In genomic region chr16:401468-402348, GRCh38 we compare ENCODE assay signal across 8 cellular contexts. TPM values are rescaled to one million over a fixed set of nuclear protein-coding genes. Genes with fewer than 3 reads are reported as not detected.
DNase-seq lines count a peak whose midpoint lies in the region; ATAC-seq and TF ChIP-seq lines count a peak whose summit lies in the region.

Gene DECR2, plus strand, starts transcription at chr16:401885. Its CDS starts 79 bp downstream, at chr16:401964.

- no peaks in the 10 kb centered on the region for H3K9me3 ChIP-seq in CD4-positive, alpha-beta T cell (ENCODE audit: control insufficient read depth, low read length)
- H3K9me3 ChIP-seq in NT2/D1 (ENCODE audit: insufficient read depth, low read length) (no peaks in the 10 kb centered on the region), mononuclear cell (ENCODE audit: low read depth, low read length) (no peaks in the 10 kb centered on the region)

- H3K4me1 ChIP-seq in NT2/D1 (ENCODE audit: insufficient read depth, insufficient read length) (peaks cover 27% of the 10 kb centered on the region), mononuclear cell (ENCODE audit: insufficient read depth, low read length) (peaks cover 22% of the 10 kb centered on the region)

- POLR2A ChIA-PET in CD4-positive, alpha-beta T cell (lab: Charles Lee), result interaction anchor here (0.6 to 3.3 kb wide), 17 partner anchors 10 to 400 kb away, joined by 3 to 35 read pairs (median 4); partner anchors contain the start of genes AXIN1, METTL26, MRPL28 and PGAP6

- peak within 1 kb of the TSS; percentile 97 for H3K27ac Mint-ChIP-seq in CD4-positive, alpha-beta T cell

- H3K27me3 Mint-ChIP-seq in CD4-positive, alpha-beta T cell, result no peaks in the 10 kb centered on the region

- peak; percentile 68 for TF ChIP-seq CTCF in CD4-positive, alpha-beta T cell (IDR thresholded peaks at IDR 0.05)

- peak within 1 kb of the TSS; percentile 93 for H3K9ac ChIP-seq in NT2/D1 (ENCODE audit: insufficient read length, low read depth)

- peaks cover 41% of the 10 kb centered on the region for H3K36me3 ChIP-seq in NT2/D1 (ENCODE audit: insufficient read depth, insufficient read length, low read length)

- peak; percentile 94 to 100 (median 99) for DNase-seq in CD4-positive, alpha-beta T cell
- DNase-seq in HPDE6-E6E7 (ENCODE audit: extremely low spot score) (peak; percentile 66), NT2/D1 (ENCODE audit: low read depth, low spot score) (peak; percentile 85), activated T-cell treated with anti-CD3 and anti-CD28 coated beads for 1 hour (ENCODE audit: low read depth) (peak; percentile 100), epidermal melanocyte (ENCODE audit: insufficient read length, low spot score) (peak; percentile 92)
- peak; percentile 99 to 100 for DNase-seq in stimulated activated CD8-positive, alpha-beta memory T cell treated with anti-CD3 and anti-CD28 coated beads, Interleukin-2, amount 100 ng/mL, for 48 hours (ENCODE audit: low read depth in 2 of 2)

- H3K36me3 Mint-ChIP-seq in CD4-positive, alpha-beta T cell (ENCODE audit: low read depth), result peaks cover 5% of the 10 kb centered on the region

- CTCF ChIA-PET in CD4-positive, alpha-beta T cell (lab: Charles Lee), result interaction anchor here (0.8 to 3.7 kb wide), 7 partner anchors 10 to 126 kb away, joined by 3 to 22 read pairs (median 3); partner anchors contain the start of genes CAPN15, MRPL28 and RAB11FIP3

- peak; percentile 84 for ATAC-seq in CD4-positive, alpha-beta T cell (ENCODE audit: poor library complexity)
- peak; percentile 68 for ATAC-seq in GM19372 (IDR thresholded peaks at IDR 0.05; ENCODE audit: low read depth, unreplicated experiment)

- peak within 1 kb of the TSS; percentile 80 for H3K4me3 ChIP-seq in NT2/D1 (ENCODE audit: insufficient read length, low read depth)
- H3K4me3 ChIP-seq in mononuclear cell (ENCODE audit: low read length), result peak within 1 kb of the TSS; percentile 83

- H3K27ac ChIP-seq in CD4-positive, alpha-beta T cell (ENCODE audit: low read depth, low read length), result peak within 1 kb of the TSS; percentile 67

- no peaks in the 10 kb centered on the region for H3K27me3 ChIP-seq in CD4-positive, alpha-beta T cell (ENCODE audit: control insufficient read depth, insufficient read depth, low read length)
- H3K27me3 ChIP-seq in NT2/D1 (ENCODE audit: insufficient read depth, insufficient read length), result no peaks in the 10 kb centered on the region
- H3K27me3 ChIP-seq in mononuclear cell (ENCODE audit: insufficient read depth, low read length), result no peaks in the 10 kb centered on the region

- peaks cover 18% of the 10 kb centered on the region for H3K4me1 Mint-ChIP-seq in CD4-positive, alpha-beta T cell (ENCODE audit: low read depth)

- H3K9me3 Mint-ChIP-seq in CD4-positive, alpha-beta T cell, result no peaks in the 10 kb centered on the region

- intact Hi-C loops in CD4-positive, alpha-beta T cell (cut with DNase I, micrococcal nuclease), result loop anchor here (1.0 to 10.0 kb wide), 7 partner anchors 18 to 1383 kb away; partner anchors contain the start of genes AXIN1 (in 2 of the 2), MRPL28 (in 1 of the 2), NUBP2 (in 1 of the 2) and RAB11FIP3 (in 1 of the 2)

- peak within 1 kb of the TSS; percentile 98 for H3K4me3 Mint-ChIP-seq in CD4-positive, alpha-beta T cell

RNA-seq across cellular contexts. Expression of gene DECR2, which starts in this region (rescaled TPM):
- total RNA-seq in CD4-positive, alpha-beta T cell, result 1 to 10 TPM; 5.7 to 7.0 TPM
- 2.9 TPM for total RNA-seq in mononuclear cell

Comparison
In these comparisons a context has a peak if more than half of its experiments do, and no peak if none do; other contexts are left out.
1. Peak in every context shown above with its lines: DNase-seq, ATAC-seq, H3K4me3 ChIP-seq and H3K27ac ChIP-seq.